ENCODE assay signal across 27 cellular contexts in the genomic region with DNA sequence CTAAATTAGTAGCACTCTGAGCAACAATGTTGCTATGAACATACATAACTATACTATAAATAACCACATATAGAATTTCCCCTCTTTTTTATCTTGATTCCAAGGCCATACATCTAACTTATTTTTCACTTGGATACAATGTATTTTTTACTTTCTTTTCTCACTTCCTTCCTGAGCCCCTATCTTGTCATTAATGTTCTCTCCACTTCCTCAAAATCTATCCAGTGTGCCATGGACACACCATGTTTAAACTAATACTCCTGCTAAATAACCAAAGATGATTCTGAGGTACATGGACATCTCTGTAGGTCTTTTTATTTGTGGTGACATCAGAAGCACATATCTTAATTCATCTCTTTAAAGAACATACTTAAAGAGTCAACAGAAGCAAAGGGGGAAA.
"Had no signal": no experiment of that assay in that cellular context is flagged by ENCODE, and none has a peak within 500 bp of the region (broad histone marks: within the 10 kb centered on the region; RNA-seq: fewer than 3 reads in every experiment).

No MANE protein-coding gene starts in this region.

- H2AFZ ChIP-seq: parathyroid adenoma had no signal

- H3K79me2 ChIP-seq: parathyroid adenoma had no signal

- H3K4me3 ChIP-seq: esophagus squamous epithelium, heart right ventricle, left lung, mucosa of descending colon, right lobe of liver, stomach, thyroid gland, vagina had no signal

- H3K9me3 Mint-ChIP-seq: effector memory CD8-positive, alpha-beta T cell; mesothelial cell of epicardium; neural crest cell had no signal

- H3K36me3 Mint-ChIP-seq: mesothelial cell of epicardium; natural killer cell treated with Interleukin-12 subunit alpha and Interleukin-12 subunit beta and Interleukin-15 and Interleukin-18, amount 100 ng/mL, for 72 hours had no signal

- H3K27ac ChIP-seq: esophagus squamous epithelium, heart right ventricle, left lung, parathyroid adenoma, right lobe of liver, stomach, thyroid gland, vagina had no signal

- H3K9me3 ChIP-seq: esophagus squamous epithelium, left lung, mucosa of descending colon, right lobe of liver, stomach, thyroid gland, vagina had no signal

- H3K27ac Mint-ChIP-seq: effector memory CD8-positive, alpha-beta T cell; mesothelial cell of epicardium; natural killer cell treated with Interleukin-12 subunit alpha and Interleukin-12 subunit beta and Interleukin-15 and Interleukin-18, amount 100 ng/mL, for 72 hours; progenitor cell of endocrine pancreas had no signal

- H3K36me3 ChIP-seq: esophagus squamous epithelium, heart right ventricle, left lung, right lobe of liver, stomach, thyroid gland, vagina had no signal

- H3K4me1 Mint-ChIP-seq: mesothelial cell of epicardium, neural crest cell had no signal

- H3K4me3 Mint-ChIP-seq: effector memory CD8-positive, alpha-beta T cell; mesothelial cell of epicardium; naive B cell; natural killer cell treated with Interleukin-12 subunit alpha and Interleukin-12 subunit beta and Interleukin-15 and Interleukin-18, amount 100 ng/mL, for 72 hours; neural crest cell had no signal

- ATAC-seq: effector memory CD8-positive, alpha-beta T cell; heart right ventricle; left cardiac atrium; left lung; mucosa of descending colon; natural killer cell treated with Interleukin-12 subunit alpha and Interleukin-12 subunit beta and Interleukin-15 and Interleukin-18, amount 100 ng/mL, for 72 hours; right lobe of liver had no signal

- H3K9ac ChIP-seq: parathyroid adenoma had no signal

- H3K27me3 ChIP-seq: esophagus squamous epithelium, heart right ventricle, left lung, right lobe of liver, stomach, thyroid gland, vagina had no signal

- DNase-seq: dermis blood vessel endothelial cell; effector memory CD8-positive, alpha-beta T cell; erythroblast; esophagus squamous epithelium; foreskin melanocyte; glutamatergic neuron; heart right ventricle; hippocampal formation; left cardiac atrium; left lung; mesenchymal stem cell; mucosa of descending colon; naive B cell; right lobe of liver; small intestine; stimulated activated CD4-positive, alpha-beta T cell treated with anti-CD3 and anti-CD28 coated beads, Interleukin-15, amount 100 ng/mL, for 24 hours; stimulated activated CD4-positive, alpha-beta T cell treated with anti-CD3 and anti-CD28 coated beads, Interleukin-2, amount 100 ng/mL, for 48 hours; stimulated activated naive CD4-positive, alpha-beta T cell treated with Interleukin-2 at 50 U/mL for 16 hours; stomach; thyroid gland; trophoblast cell had no signal

- H3K27me3 Mint-ChIP-seq: effector memory CD8-positive, alpha-beta T cell; naive B cell; natural killer cell treated with Interleukin-12 subunit alpha and Interleukin-12 subunit beta and Interleukin-15 and Interleukin-18, amount 100 ng/mL, for 72 hours had no signal

- H3K4me1 ChIP-seq: esophagus squamous epithelium, heart right ventricle, left lung, parathyroid adenoma, right lobe of liver, thyroid gland, vagina had no signal
